Comparison of ENCODE assay signal across 15 cellular contexts in the genomic region with DNA sequence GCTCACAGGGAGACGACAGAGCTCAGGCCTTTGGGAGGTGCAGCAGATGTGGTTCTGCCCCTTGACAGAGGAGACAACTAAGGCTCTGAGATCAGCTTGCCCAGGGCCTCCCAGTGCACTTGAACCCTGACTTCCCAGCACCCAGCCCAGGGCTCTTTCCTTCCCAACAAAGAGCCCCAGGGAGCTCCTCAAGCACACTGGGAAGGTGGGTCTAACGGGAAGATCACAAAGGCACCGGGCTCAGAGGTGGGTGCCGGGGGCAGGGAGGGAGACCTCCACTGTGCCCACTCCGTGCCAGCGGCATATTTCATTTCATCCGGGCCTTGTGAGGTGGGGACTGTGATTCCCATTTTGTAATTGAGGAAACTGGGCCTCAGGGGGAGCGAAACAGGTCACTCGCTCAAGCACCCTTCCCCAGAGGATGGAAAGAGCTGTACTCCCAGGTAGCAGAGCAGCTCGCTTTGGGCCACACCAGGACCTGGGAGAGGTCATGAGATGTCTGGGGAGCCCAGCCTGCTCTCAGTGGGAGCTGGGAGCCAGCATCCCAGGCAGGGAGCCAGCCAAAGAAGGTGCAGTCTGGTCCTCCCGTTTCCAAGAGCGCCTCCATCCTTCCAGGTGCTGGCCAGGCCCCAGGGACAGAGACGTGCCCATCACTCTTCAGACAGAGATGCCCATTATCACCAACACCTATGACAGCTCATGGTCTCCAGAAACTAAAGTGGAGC.
DNase-seq lines count a peak whose midpoint lies in the region; ATAC-seq and TF ChIP-seq lines count a peak whose summit lies in the region.
"Had no signal": no experiment of that assay in that cellular context is flagged by ENCODE, and none has a peak within 500 bp of the region (broad histone marks: within the 10 kb centered on the region; RNA-seq: fewer than 3 reads in every experiment).

No MANE protein-coding gene starts in this region.

- H2BK120ac ChIP-seq in neuronal stem cell (ENCODE audit: low read depth, low read length): no peak overlapping the region

- H3K27me3 Mint-ChIP-seq in natural killer cell (ENCODE audit: low read depth in 2 of 2) (peaks cover 12 to 27% of the 10 kb centered on the region in 2 donors), activated B cell treated with CpG ODN at 0.5 μM for 24 hours (peaks cover 18% of the 10 kb centered on the region), neural crest cell (ENCODE audit: low read depth) (peaks cover 11% of the 10 kb centered on the region)
- peaks cover 6 to 15% of the 10 kb centered on the region in 2 donors for H3K27me3 Mint-ChIP-seq in natural killer cell treated with Interleukin-12 subunit alpha and Interleukin-12 subunit beta and Interleukin-15 and Interleukin-18, amount 100 ng/mL, for 72 hours

- no peak overlapping the region for H3K27ac ChIP-seq in neuronal stem cell (replicated peaks; ENCODE audit: low read length)
- H3K27ac ChIP-seq: SJCRH30 had no signal

- ATAC-seq in natural killer cell (no peak), activated B cell treated with CpG ODN at 0.5 μM for 24 hours (ENCODE audit: low read depth) (no peak)
- no peak for ATAC-seq in natural killer cell treated with Interleukin-12 subunit alpha and Interleukin-12 subunit beta and Interleukin-15 and Interleukin-18, amount 100 ng/mL, for 72 hours

- no peak overlapping the region for H2AFZ ChIP-seq in neuronal stem cell (ENCODE audit: low read length)

- peaks cover 5% of the 10 kb centered on the region for H3K79me1 ChIP-seq in neuronal stem cell (ENCODE audit: low read depth, low read length)

- H3K4me1 Mint-ChIP-seq in natural killer cell (peaks cover 45 to 57% of the 10 kb centered on the region in 2 donors), activated B cell treated with CpG ODN at 0.5 μM for 24 hours (peaks cover 59% of the 10 kb centered on the region), neural crest cell (no peaks in the 10 kb centered on the region)
- H3K4me1 Mint-ChIP-seq in natural killer cell treated with Interleukin-12 subunit alpha and Interleukin-12 subunit beta and Interleukin-15 and Interleukin-18, amount 100 ng/mL, for 72 hours (ENCODE audit: low read depth in 2 of 2): peaks cover 41 to 45% of the 10 kb centered on the region in 2 donors

- H3K36me3 Mint-ChIP-seq in natural killer cell (no peaks in the 10 kb centered on the region), activated B cell treated with CpG ODN at 0.5 μM for 24 hours (ENCODE audit: low read depth) (no peaks in the 10 kb centered on the region), neural crest cell (ENCODE audit: low read depth) (no peaks in the 10 kb centered on the region)
- no peaks in the 10 kb centered on the region for H3K36me3 Mint-ChIP-seq in natural killer cell treated with Interleukin-12 subunit alpha and Interleukin-12 subunit beta and Interleukin-15 and Interleukin-18, amount 100 ng/mL, for 72 hours

- H3K4me3 Mint-ChIP-seq in natural killer cell (peak overlapping the region; percentile 69), activated B cell treated with CpG ODN at 0.5 μM for 24 hours (peak overlapping the region; percentile 35), neural crest cell (no peak overlapping the region)
- H3K4me3 Mint-ChIP-seq in natural killer cell treated with Interleukin-12 subunit alpha and Interleukin-12 subunit beta and Interleukin-15 and Interleukin-18, amount 100 ng/mL, for 72 hours: no peak overlapping the region
- H3K4me3 Mint-ChIP-seq: HFFc6 had no signal

- H3K36me3 ChIP-seq in neuronal stem cell (replicated peaks in 1 of 2; ENCODE audit: control insufficient read depth in 2 of 2, insufficient read depth in 2 of 2, low read length in 2 of 2): peaks cover 0 to 5% of the 10 kb centered on the region in 2 donors
- H3K36me3 ChIP-seq: SJCRH30 had no signal

- H3K27ac Mint-ChIP-seq in natural killer cell: no peak overlapping the region
- H3K27ac Mint-ChIP-seq in natural killer cell treated with Interleukin-12 subunit alpha and Interleukin-12 subunit beta and Interleukin-15 and Interleukin-18, amount 100 ng/mL, for 72 hours: peak overlapping the region in 1 of 2 donors; percentile 12
- H3K27ac Mint-ChIP-seq in activated B cell treated with CpG ODN at 0.5 μM for 24 hours: no peak overlapping the region
- peak overlapping the region; percentile 81 for H3K27ac Mint-ChIP-seq in neural crest cell (ENCODE audit: unreplicated experiment)
- H3K27ac Mint-ChIP-seq: HFFc6 had no signal

- H4K91ac ChIP-seq in neuronal stem cell (ENCODE audit: low read depth, low read length, poor library complexity): no peak overlapping the region

- TF ChIP-seq CTCF in natural killer cell (IDR thresholded peaks at IDR 0.05): no peak
- no peak for TF ChIP-seq CTCF in activated B cell treated with CpG ODN at 0.5 μM for 24 hours (IDR thresholded peaks at IDR 0.05)
- no peak for TF ChIP-seq CTCF in neural crest cell (conservative IDR thresholded peaks at IDR 0.05)

- no peak overlapping the region for H3K9ac ChIP-seq in neuronal stem cell (ENCODE audit: low read depth, low read length, poor library complexity)

- H3K27me3 ChIP-seq in neuronal stem cell (ENCODE audit: control insufficient read depth in 3 of 3, insufficient read depth in 3 of 3, low read depth in 1 of 3, low read length in 3 of 3): peaks cover 0 to 27% (median 7%) of the 10 kb centered on the region in 3 experiments
- H3K27me3 ChIP-seq: SJCRH30 had no signal

- peaks cover 1 to 9% of the 10 kb centered on the region in 2 donors for H3K4me1 ChIP-seq in neuronal stem cell (ENCODE audit: control insufficient read depth in 2 of 2, insufficient read depth in 1 of 2, low read depth in 1 of 2, low read length in 2 of 2)

- H3K9me3 Mint-ChIP-seq in natural killer cell: no peaks in the 10 kb centered on the region
- no peaks in the 10 kb centered on the region for H3K9me3 Mint-ChIP-seq in natural killer cell treated with Interleukin-12 subunit alpha and Interleukin-12 subunit beta and Interleukin-15 and Interleukin-18, amount 100 ng/mL, for 72 hours
- no peaks in the 10 kb centered on the region for H3K9me3 Mint-ChIP-seq in activated B cell treated with CpG ODN at 0.5 μM for 24 hours
- H3K9me3 Mint-ChIP-seq in neural crest cell: no peaks in the 10 kb centered on the region
- H3K9me3 Mint-ChIP-seq: HFFc6 had no signal

- intact Hi-C loops in natural killer cell (cut with micrococcal nuclease): no loop called here
- intact Hi-C loops in activated B cell treated with CpG ODN at 0.5 μM for 24 hours (cut with micrococcal nuclease): loop anchor here (5.0 to 10.0 kb wide), 2 partner anchors 56 to 87 kb away; partner anchors contain the start of gene SYT2

- H3K4ac ChIP-seq in neuronal stem cell (ENCODE audit: low read length): no peak overlapping the region

- H3K23ac ChIP-seq in neuronal stem cell (ENCODE audit: low read depth, low read length, poor library complexity): no peak overlapping the region

- H2BK5ac ChIP-seq in neuronal stem cell (ENCODE audit: low read length): no peak overlapping the region

- H4K8ac ChIP-seq in neuronal stem cell (ENCODE audit: low read depth, low read length): no peak overlapping the region

- DNase-seq in natural killer cell: no peak
- DNase-seq in natural killer cell treated with Interleukin-12 subunit alpha and Interleukin-12 subunit beta and Interleukin-15 and Interleukin-18, amount 100 ng/mL, for 72 hours (ENCODE audit: low spot score): no peak
- no peak for DNase-seq in activated B cell treated with CpG ODN at 0.5 μM for 24 hours
- DNase-seq in neural crest cell (ENCODE audit: low read depth, low spot score): no peak
- no peak for DNase-seq in neuronal stem cell (ENCODE audit: low spot score)
- no peak for DNase-seq in NCI-H774 (lab: John Stamatoyannopoulos, UW)
- no peak for DNase-seq in stimulated activated CD4-positive, alpha-beta T cell treated with anti-CD3 and anti-CD28 coated beads, Interleukin-4, amount 100 ng/mL, for 24 hours
- DNase-seq: DMS 273 treated with DMSO at 0.1 percent for 48 hours, H7, HFFc6, KBM-7, NCI-H1105, NCI-H187 treated with DMSO at 0.1 percent for 48 hours, NCI-H226, SJCRH30 had no signal

- CTCF ChIA-PET in activated B cell treated with CpG ODN at 0.5 μM for 24 hours (lab: Charles Lee): interaction anchor here (1.4 to 1.8 kb wide), 2 partner anchors 57 to 127 kb away, joined by 3 to 6 read pairs; no protein-coding TSS in a partner anchor

- H2BK15ac ChIP-seq in neuronal stem cell (ENCODE audit: low read length): no peak overlapping the region

- POLR2A ChIA-PET in activated B cell treated with CpG ODN at 0.5 μM for 24 hours (lab: Charles Lee): no interaction called here

- H2BK12ac ChIP-seq in neuronal stem cell (ENCODE audit: low read length): no peak overlapping the region

- H3K4me3 ChIP-seq in neuronal stem cell (ENCODE audit: low read length in 2 of 2): no peak overlapping the region
- H3K4me3 ChIP-seq: SJCRH30 had no signal

- H3K4me2 ChIP-seq in neuronal stem cell (ENCODE audit: insufficient read depth, low read length, poor library complexity, severe bottlenecking): no peak overlapping the region

- no peak overlapping the region for H3K14ac ChIP-seq in neuronal stem cell (ENCODE audit: low read length)

- H3K9me3 ChIP-seq in neuronal stem cell (replicated peaks in 1 of 2; ENCODE audit: control insufficient read depth in 2 of 2, insufficient read depth in 1 of 2, low read depth in 1 of 2, low read length in 2 of 2): peaks cover 0 to 5% of the 10 kb centered on the region in 2 donors
- H3K9me3 ChIP-seq: SJCRH30 had no signal

- WGBS in neuronal stem cell (ENCODE audit: extremely low coverage in 2 of 2, insufficient read length in 2 of 2, insufficient replicate concordance in 1 of 2), 2 donors: no CpG with 5 or more reads among the region's 13 CpGs

- no peak overlapping the region for H2AK5ac ChIP-seq in neuronal stem cell (ENCODE audit: low read depth, low read length)

- no peak overlapping the region for H3K18ac ChIP-seq in neuronal stem cell (ENCODE audit: low read length)

Comparison
In these comparisons a context has a peak if more than half of its experiments do, and no peak if none do; other contexts are left out.
1. H3K4me3 Mint-ChIP-seq: peak in natural killer cell (single experiment) and activated B cell treated with CpG ODN at 0.5 μM for 24 hours (single experiment); none in natural killer cell treated with Interleukin-12 subunit alpha and Interleukin-12 subunit beta and Interleukin-15 and Interleukin-18, amount 100 ng/mL, for 72 hours (single experiment) and neural crest cell (single experiment).